Comparison of ENCODE assay signal across 2 cellular contexts in the genomic region with DNA sequence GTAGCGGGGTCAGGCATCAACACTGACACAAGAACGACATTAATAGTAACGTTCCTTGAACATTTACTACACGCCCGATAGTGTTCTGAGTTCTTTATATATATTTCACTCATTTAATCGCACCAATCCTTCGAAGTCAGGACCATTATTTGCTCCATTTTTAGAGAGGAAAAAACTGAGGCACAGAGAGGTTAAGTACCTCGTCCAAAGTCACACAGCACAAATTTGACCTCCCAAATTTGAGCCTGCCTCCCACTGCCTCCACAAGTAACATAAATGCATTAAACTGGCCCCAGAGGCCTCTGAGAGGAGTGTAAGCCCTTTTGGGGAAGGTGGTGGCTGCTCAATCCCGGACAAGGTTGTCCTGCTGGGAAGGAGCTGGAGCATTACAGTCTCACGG.
TF ChIP-seq lines count a peak whose summit lies in the region.

No MANE protein-coding gene starts in this region.

TF ChIP-seq in IMR-90, 13 proteins besides CTCF, POLR2A, EP300 and RAD21:
- TF ChIP-seq CHD1 (IDR thresholded peaks at IDR 0.05; ENCODE audit: low read depth, low read length): no peak
- no peak for TF ChIP-seq NFE2L2 (IDR thresholded peaks at IDR 0.05; ENCODE audit: low read depth, low read length)
- no peak for TF ChIP-seq MAFK (IDR thresholded peaks at IDR 0.05; ENCODE audit: low read depth, low read length)
- TF ChIP-seq RCOR1 (IDR thresholded peaks at IDR 0.05; ENCODE audit: insufficient replicate concordance, low read length): no peak
- TF ChIP-seq, protein P1, sequence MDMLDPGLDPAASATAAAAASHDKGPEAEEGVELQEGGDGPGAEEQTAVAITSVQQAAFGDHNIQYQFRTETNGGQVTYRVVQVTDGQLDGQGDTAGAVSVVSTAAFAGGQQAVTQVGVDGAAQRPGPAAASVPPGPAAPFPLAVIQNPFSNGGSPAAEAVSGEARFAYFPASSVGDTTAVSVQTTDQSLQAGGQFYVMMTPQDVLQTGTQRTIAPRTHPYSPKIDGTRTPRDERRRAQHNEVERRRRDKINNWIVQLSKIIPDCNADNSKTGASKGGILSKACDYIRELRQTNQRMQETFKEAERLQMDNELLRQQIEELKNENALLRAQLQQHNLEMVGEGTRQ (IDR thresholded peaks at IDR 0.05; ENCODE audit: low read depth, low read length): no peak
- TF ChIP-seq SMC3 (IDR thresholded peaks at IDR 0.05; ENCODE audit: low read depth, low read length): no peak
- no peak for TF ChIP-seq MAZ (IDR thresholded peaks at IDR 0.05; ENCODE audit: borderline replicate concordance, low read depth, low read length)
- TF ChIP-seq CEBPB (IDR thresholded peaks at IDR 0.05; ENCODE audit: low read depth, low read length): no peak
- TF ChIP-seq MXI1 (IDR thresholded peaks at IDR 0.05; ENCODE audit: borderline replicate concordance, low read depth, low read length): no peak
- no peak for TF ChIP-seq RFX5 (IDR thresholded peaks at IDR 0.05; ENCODE audit: low read depth, low read length)
- TF ChIP-seq, protein P2, sequence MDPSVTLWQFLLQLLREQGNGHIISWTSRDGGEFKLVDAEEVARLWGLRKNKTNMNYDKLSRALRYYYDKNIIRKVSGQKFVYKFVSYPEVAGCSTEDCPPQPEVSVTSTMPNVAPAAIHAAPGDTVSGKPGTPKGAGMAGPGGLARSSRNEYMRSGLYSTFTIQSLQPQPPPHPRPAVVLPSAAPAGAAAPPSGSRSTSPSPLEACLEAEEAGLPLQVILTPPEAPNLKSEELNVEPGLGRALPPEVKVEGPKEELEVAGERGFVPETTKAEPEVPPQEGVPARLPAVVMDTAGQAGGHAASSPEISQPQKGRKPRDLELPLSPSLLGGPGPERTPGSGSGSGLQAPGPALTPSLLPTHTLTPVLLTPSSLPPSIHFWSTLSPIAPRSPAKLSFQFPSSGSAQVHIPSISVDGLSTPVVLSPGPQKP (IDR thresholded peaks at IDR 0.05; ENCODE audit: borderline replicate concordance, low read depth, low read length): no peak
- TF ChIP-seq BHLHE40 (IDR thresholded peaks at IDR 0.05; ENCODE audit: low read depth, low read length): no peak
- no peak for TF ChIP-seq FOS (IDR thresholded peaks at IDR 0.05; ENCODE audit: low read depth, low read length)

TF ChIP-seq in neural cell, 6 proteins besides CTCF, POLR2A, EP300 and RAD21:
- TF ChIP-seq SMC3 (conservative IDR thresholded peaks at IDR 0.05; ENCODE audit: poor library complexity) (no peak), POLR2AphosphoS5 (IDR thresholded peaks at IDR 0.05) (no peak), EZH2 (IDR thresholded peaks at IDR 0.05; ENCODE audit: borderline replicate concordance, insufficient read depth, low read length, poor library complexity, severe bottlenecking) (no peak)
- TF ChIP-seq, protein P3, sequence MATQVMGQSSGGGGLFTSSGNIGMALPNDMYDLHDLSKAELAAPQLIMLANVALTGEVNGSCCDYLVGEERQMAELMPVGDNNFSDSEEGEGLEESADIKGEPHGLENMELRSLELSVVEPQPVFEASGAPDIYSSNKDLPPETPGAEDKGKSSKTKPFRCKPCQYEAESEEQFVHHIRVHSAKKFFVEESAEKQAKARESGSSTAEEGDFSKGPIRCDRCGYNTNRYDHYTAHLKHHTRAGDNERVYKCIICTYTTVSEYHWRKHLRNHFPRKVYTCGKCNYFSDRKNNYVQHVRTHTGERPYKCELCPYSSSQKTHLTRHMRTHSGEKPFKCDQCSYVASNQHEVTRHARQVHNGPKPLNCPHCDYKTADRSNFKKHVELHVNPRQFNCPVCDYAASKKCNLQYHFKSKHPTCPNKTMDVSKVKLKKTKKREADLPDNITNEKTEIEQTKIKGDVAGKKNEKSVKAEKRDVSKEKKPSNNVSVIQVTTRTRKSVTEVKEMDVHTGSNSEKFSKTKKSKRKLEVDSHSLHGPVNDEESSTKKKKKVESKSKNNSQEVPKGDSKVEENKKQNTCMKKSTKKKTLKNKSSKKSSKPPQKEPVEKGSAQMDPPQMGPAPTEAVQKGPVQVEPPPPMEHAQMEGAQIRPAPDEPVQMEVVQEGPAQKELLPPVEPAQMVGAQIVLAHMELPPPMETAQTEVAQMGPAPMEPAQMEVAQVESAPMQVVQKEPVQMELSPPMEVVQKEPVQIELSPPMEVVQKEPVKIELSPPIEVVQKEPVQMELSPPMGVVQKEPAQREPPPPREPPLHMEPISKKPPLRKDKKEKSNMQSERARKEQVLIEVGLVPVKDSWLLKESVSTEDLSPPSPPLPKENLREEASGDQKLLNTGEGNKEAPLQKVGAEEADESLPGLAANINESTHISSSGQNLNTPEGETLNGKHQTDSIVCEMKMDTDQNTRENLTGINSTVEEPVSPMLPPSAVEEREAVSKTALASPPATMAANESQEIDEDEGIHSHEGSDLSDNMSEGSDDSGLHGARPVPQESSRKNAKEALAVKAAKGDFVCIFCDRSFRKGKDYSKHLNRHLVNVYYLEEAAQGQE (IDR thresholded peaks at IDR 0.05; ENCODE audit: borderline replicate concordance): no peak
